In the genomic region with DNA sequence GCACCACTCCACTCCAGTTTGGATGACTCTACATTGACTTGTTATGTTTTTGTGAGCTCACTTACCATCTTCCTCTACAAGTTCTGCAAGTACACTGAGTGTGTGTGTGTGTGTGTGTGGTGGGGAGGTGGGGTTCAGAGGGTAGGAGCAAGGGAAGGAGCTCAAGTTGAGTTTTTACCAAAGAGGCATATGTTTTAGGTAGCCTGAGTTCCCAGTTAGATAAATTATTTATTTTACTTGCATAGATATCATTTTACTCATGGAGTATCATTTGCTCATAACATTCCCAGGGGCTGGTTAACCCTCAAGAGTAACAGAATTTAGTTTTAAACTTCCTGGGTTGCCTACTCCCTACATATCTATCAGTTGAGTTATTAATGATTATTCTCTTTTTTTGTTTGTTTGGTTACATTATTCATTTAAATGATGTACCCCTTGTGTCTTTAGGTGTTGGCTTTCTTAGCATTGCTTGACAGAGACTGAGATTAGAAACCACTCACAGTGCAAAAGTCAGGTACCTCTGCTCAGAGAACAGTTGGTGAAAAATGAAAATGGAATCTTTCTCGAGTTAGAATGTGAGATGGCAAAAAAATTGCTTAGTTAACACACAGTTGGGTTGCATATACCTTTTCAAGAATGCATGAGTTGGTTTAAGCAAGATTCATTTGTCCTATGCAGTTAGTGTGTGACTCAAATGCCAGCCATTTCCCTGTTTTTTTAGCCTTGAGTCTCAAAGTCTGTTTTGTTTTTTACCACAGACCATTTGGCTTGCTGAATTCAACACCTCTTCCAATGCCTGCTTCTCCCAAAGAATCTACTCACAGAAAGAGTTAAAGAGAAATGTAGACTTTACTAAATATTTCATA, we compare ENCODE assay signal across 13 cellular contexts. TPM values are rescaled to one million over a fixed set of nuclear protein-coding genes. Genes with fewer than 3 reads are reported as not detected.
DNase-seq lines count a peak whose midpoint lies in the region; ATAC-seq and TF ChIP-seq lines count a peak whose summit lies in the region.
"Had no signal": no experiment of that assay in that cellular context is flagged by ENCODE, and none has a peak within 500 bp of the region (broad histone marks: within the 10 kb centered on the region; RNA-seq: fewer than 3 reads in every experiment).

No MANE protein-coding gene starts in this region.

- no peaks in the 10 kb centered on the region for H3K36me3 ChIP-seq in adipocyte (ENCODE audit: control insufficient read depth, insufficient read depth, low read length, severe bottlenecking)
- no peaks in the 10 kb centered on the region for H3K36me3 ChIP-seq in stomach
- H3K36me3 ChIP-seq: suprapubic skin had no signal

- H3K27ac ChIP-seq in stomach, result no peak overlapping the region
- H3K27ac ChIP-seq: suprapubic skin had no signal

- peak; percentile 49 for DNase-seq in Daoy (ENCODE audit: low read depth)
- DNase-seq in M059J (ENCODE audit: low read depth), result peak; percentile 66
- DNase-seq in adipocyte (ENCODE audit: low read depth), result peak; percentile 62
- peak; percentile 63 for DNase-seq in iris pigment epithelial cell (ENCODE audit: low read depth)
- no peak for DNase-seq in stomach
- DNase-seq in activated effector memory CD4-positive, alpha-beta T cell treated with Interleukin-2 at 50 U/mL for 16 hours, result no peak
- DNase-seq in NCI-H446 (lab: John Stamatoyannopoulos, UW), result no peak
- DNase-seq: CD4-positive, alpha-beta T cell; foreskin melanocyte; kidney glomerular epithelial cell; OCI-M1 had no signal

- no peak for ATAC-seq in GM19023 (IDR thresholded peaks at IDR 0.05; ENCODE audit: unreplicated experiment)

- no peaks in the 10 kb centered on the region for H3K27me3 ChIP-seq in adipocyte (replicated peaks; ENCODE audit: control insufficient read depth, insufficient read depth, low read length)
- H3K27me3 ChIP-seq in stomach, result no peaks in the 10 kb centered on the region
- H3K27me3 ChIP-seq: suprapubic skin had no signal

- H3K4me3 ChIP-seq in adipocyte (ENCODE audit: low read length), result no peak overlapping the region
- no peak overlapping the region for H3K4me3 ChIP-seq in stomach
- H3K4me3 ChIP-seq: suprapubic skin had no signal

- H3K9ac ChIP-seq in adipocyte (ENCODE audit: low read length), result no peak overlapping the region

- WGBS in stomach, 5 donors, result 63 to 84% (median 77%) methylated on average over 1 of the region's 1 CpG

- TF ChIP-seq EP300 in stomach (IDR thresholded peaks at IDR 0.05), result no peak

- intact Hi-C loops in stomach (cut with DNase I; ENCODE audit: low total_unique reads), result no loop called here

- H3K9me3 ChIP-seq in adipocyte (ENCODE audit: control insufficient read depth, low read length), result no peaks in the 10 kb centered on the region
- H3K9me3 ChIP-seq in stomach, result no peaks in the 10 kb centered on the region
- H3K9me3 ChIP-seq: suprapubic skin had no signal

- H3K4me1 ChIP-seq in adipocyte (ENCODE audit: control insufficient read depth, insufficient read depth, low read length), result peaks cover 16% of the 10 kb centered on the region
- peaks cover 0 to 33% (median 0%) of the 10 kb centered on the region in 4 donors for H3K4me1 ChIP-seq in stomach

- TF ChIP-seq POLR2A in stomach (IDR thresholded peaks at IDR 0.05), result no peak

- no peak for TF ChIP-seq CTCF in stomach (IDR thresholded peaks at IDR 0.05)

RNA-seq across cellular contexts. Expression of a gene that starts 29.2 kb away (rescaled TPM):
- not detected in 2 replicates for total RNA-seq in Daoy (2014; rRNA removed; shearing (Covaris generic))
- not detected in 2 replicates for total RNA-seq in M059J (2014; rRNA removed; shearing (Covaris generic))
- 10 to 100 TPM in 1 of 5 donors, 1 to 10 TPM in 2, not detected in 2; 5.3 to 14.0 (median 5.8) TPM for total RNA-seq in stomach
- 1 to 10 TPM in 1 of 3 donors, under 1 TPM in 2; 0.40 to 1.1 (median 0.81) TPM for polyA plus RNA-seq in stomach

Comparison
In these comparisons a context has a peak if more than half of its experiments do, and no peak if none do; other contexts are left out.
1. DNase-seq: peak in Daoy (single experiment), M059J (single experiment), adipocyte (single experiment) and iris pigment epithelial cell (single experiment); none in stomach (single experiment), activated effector memory CD4-positive, alpha-beta T cell treated with Interleukin-2 at 50 U/mL for 16 hours (single experiment) and NCI-H446 (0 of 2).